ENCODE assay signal across 1 cellular context in the genomic region with DNA sequence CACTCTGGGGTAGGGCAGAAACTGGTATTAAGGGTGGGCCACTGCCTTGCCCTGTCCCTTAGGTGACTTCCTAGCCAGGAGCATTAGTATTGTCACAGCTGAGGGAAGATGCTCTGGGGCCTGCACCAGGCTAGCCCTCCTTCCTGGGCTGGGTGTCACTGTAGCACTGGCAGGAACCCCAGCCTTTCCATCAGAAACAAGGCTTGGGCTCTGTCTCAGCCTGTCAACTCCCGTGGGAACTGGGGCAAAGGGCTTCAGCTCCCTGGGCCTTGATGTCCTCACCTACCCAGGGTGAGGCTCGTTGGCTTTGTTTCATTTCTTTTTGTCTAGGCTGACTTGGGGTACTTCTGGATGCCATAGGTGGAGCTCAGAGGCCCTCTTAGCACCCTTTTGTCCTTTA.
TF ChIP-seq lines count a peak whose summit lies in the region.

No MANE protein-coding gene starts in this region.

TF ChIP-seq in HEK293, 187 proteins besides CTCF, POLR2A, EP300 and RAD21 (continued from another document):
- TF ChIP-seq ZBTB11 (tag by site-specific recombination; conservative IDR thresholded peaks at IDR 0.05; ENCODE audit: low read depth) (no peak), ZNF473 (tag by site-specific recombination; IDR thresholded peaks at IDR 0.05) (no peak), ZSCAN30 (tag by site-specific recombination; IDR thresholded peaks at IDR 0.05) (no peak), PATZ1 (tag by site-specific recombination; IDR thresholded peaks at IDR 0.05) (no peak), ZNF19 (tag by site-specific recombination; IDR thresholded peaks at IDR 0.05; ENCODE audit: low read depth) (no peak), KLF16 (tag by site-specific recombination; IDR thresholded peaks at IDR 0.05) (no peak), ZNF560 (tag by site-specific recombination; IDR thresholded peaks at IDR 0.05; ENCODE audit: borderline replicate concordance) (no peak), ZNF302 (tag by site-specific recombination; IDR thresholded peaks at IDR 0.05; ENCODE audit: low read depth) (no peak)
- TF ChIP-seq, protein P1, sequence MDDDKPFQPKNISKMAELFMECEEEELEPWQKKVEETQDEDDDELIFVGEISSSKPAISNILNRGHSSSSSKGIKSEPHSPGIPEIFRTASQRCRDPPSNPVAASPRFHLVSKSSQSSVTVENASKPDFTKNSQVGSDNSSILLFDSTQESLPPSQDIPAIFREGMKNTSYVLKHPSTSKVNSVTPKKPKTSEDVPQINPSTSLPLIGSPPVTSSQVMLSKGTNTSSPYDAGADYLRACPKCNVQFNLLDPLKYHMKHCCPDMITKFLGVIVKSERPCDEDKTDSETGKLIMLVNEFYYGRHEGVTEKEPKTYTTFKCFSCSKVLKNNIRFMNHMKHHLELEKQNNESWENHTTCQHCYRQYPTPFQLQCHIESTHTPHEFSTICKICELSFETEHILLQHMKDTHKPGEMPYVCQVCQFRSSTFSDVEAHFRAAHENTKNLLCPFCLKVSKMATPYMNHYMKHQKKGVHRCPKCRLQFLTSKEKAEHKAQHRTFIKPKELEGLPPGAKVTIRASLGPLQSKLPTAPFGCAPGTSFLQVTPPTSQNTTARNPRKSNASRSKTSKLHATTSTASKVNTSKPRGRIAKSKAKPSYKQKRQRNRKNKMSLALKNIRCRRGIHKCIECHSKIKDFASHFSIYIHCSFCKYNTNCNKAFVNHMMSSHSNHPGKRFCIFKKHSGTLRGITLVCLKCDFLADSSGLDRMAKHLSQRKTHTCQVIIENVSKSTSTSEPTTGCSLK (tag by site-specific recombination; IDR thresholded peaks at IDR 0.05), result no peak
